In genomic region chr18:44786697-44787096, GRCh38 we compare ENCODE assay signal across 10 cellular contexts.
DNase-seq lines count a peak whose midpoint lies in the region; ATAC-seq and TF ChIP-seq lines count a peak whose summit lies in the region.
"Had no signal": no experiment of that assay in that cellular context is flagged by ENCODE, and none has a peak within 500 bp of the region (broad histone marks: within the 10 kb centered on the region; RNA-seq: fewer than 3 reads in every experiment).

No MANE protein-coding gene starts in this region.

- H3K9me3 Mint-ChIP-seq in immature natural killer cell = no peaks in the 10 kb centered on the region

- H3K79me2 ChIP-seq in smooth muscle cell (ENCODE audit: low read depth) = peaks cover 44% of the 10 kb centered on the region

- peaks cover 0 to 3% (median 3%) of the 10 kb centered on the region in 3 donors for H3K36me3 Mint-ChIP-seq in immature natural killer cell

- H3K27ac ChIP-seq in smooth muscle cell (ENCODE audit: low read depth) (no peak overlapping the region), colonic mucosa (no peak overlapping the region)
- H3K27ac ChIP-seq: neutrophil had no signal

- H3K4me1 ChIP-seq in smooth muscle cell (ENCODE audit: low read depth) = peaks cover 32% of the 10 kb centered on the region
- H3K4me1 ChIP-seq in colonic mucosa = no peaks in the 10 kb centered on the region

- H3K4me1 Mint-ChIP-seq in immature natural killer cell = peaks cover 6 to 15% of the 10 kb centered on the region in 2 donors

- H4K20me1 ChIP-seq in smooth muscle cell (ENCODE audit: low read depth) = peaks cover 3% of the 10 kb centered on the region

- H3K27ac Mint-ChIP-seq in immature natural killer cell = peak overlapping the region; percentile 12 to 78 (median 71)

- H3K27me3 ChIP-seq in smooth muscle cell (ENCODE audit: low read depth) (no peaks in the 10 kb centered on the region), colonic mucosa (no peaks in the 10 kb centered on the region)

- in situ Hi-C loops in GM13977 (cut with MboI; ENCODE audit: low pct_unique_long_range_greater_than_20kb, low sequenced_read_pairs, unreplicated experiment) = no loop called here

- H3K9ac ChIP-seq in smooth muscle cell (ENCODE audit: low read depth) = no peak overlapping the region
- no peak overlapping the region for H3K9ac ChIP-seq in colonic mucosa (ENCODE audit: low read depth in 2 of 2, low read length in 2 of 2)

- intact Hi-C loops in colonic mucosa (cut with DNase I) = no loop called here

- H3K4me2 ChIP-seq in smooth muscle cell = no peak overlapping the region

- H2AFZ ChIP-seq in smooth muscle cell (ENCODE audit: low read depth) = no peak overlapping the region

- TF ChIP-seq CTCF in GM13977 (IDR thresholded peaks at IDR 0.05; ENCODE audit: extremely low read depth, insufficient read depth, missing control alignments) (no peak), smooth muscle cell (IDR thresholded peaks at IDR 0.05; ENCODE audit: borderline replicate concordance, insufficient read depth, poor library complexity, severe bottlenecking) (no peak), colonic mucosa (IDR thresholded peaks at IDR 0.05) (no peak)

- 84% methylated on average over 6 of the region's 6 CpGs for WGBS in smooth muscle cell (ENCODE audit: low lambda C conversion rate)

- H3K9me3 ChIP-seq in smooth muscle cell (replicated peaks; ENCODE audit: low read depth) (no peaks in the 10 kb centered on the region), colonic mucosa (no peaks in the 10 kb centered on the region)
- H3K9me3 ChIP-seq: neutrophil had no signal

- H3K27me3 Mint-ChIP-seq in immature natural killer cell (ENCODE audit: low read depth in 3 of 3) = peaks cover 0 to 1% (median 0%) of the 10 kb centered on the region in 3 donors

- peaks cover 21% of the 10 kb centered on the region for H3F3A ChIP-seq in smooth muscle cell (ENCODE audit: low read depth)

- ATAC-seq in GM21390 (IDR thresholded peaks at IDR 0.05; ENCODE audit: unreplicated experiment) (peak; percentile 84), HG03378 (IDR thresholded peaks at IDR 0.05; ENCODE audit: unreplicated experiment) (peak; percentile 77)

- no peak overlapping the region for H3K4me3 ChIP-seq in smooth muscle cell
- H3K4me3 ChIP-seq in colonic mucosa = no peak overlapping the region

- peak overlapping the region; percentile 50 to 82 (median 74) for H3K4me3 Mint-ChIP-seq in immature natural killer cell

- H3K36me3 ChIP-seq in smooth muscle cell (ENCODE audit: low read depth) (no peaks in the 10 kb centered on the region), colonic mucosa (no peaks in the 10 kb centered on the region)
- H3K36me3 ChIP-seq: neutrophil had no signal

- DNase-seq in GM13977 (ENCODE audit: low spot score) (peak; percentile 55), immature natural killer cell (peak in 1 of 3 donors; percentile 26), smooth muscle cell (lab: John Stamatoyannopoulos, UW; ENCODE audit: unreplicated experiment) (no peak), T1000 (lab: John Stamatoyannopoulos, UW) (no peak), NCI-H2227 (lab: John Stamatoyannopoulos, UW; ENCODE audit: unreplicated experiment) (no peak), colonic mucosa (no peak)
- DNase-seq: DND-41 had no signal
